In the genomic region with DNA sequence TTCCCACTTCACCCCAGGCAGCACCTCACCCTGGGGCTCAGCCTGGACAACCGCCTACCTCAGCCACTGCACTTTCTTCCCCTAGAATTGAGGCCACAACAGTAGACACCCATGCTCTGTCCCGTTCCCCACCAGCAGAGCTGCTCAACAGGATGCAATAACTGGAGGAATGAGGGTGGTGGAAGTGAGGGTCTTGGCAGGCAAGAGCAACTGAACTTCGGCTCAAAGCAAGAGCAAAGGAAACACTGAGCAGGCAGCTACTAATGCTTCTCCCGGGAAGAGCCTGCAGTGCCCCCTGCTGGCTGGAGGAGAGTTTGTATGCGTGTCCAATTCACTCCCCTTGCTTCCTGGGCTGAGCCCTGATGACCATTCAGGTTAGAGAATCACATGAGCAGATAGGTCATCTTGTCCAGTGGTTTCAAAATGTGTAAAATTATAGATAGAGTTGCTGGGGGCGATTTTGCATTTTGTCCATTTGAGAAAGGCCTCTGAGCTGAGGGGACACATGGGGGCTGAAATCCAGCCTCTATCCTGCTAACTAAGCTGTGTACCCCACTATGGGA, we compare ENCODE assay signal across 8 cellular contexts. TPM values are rescaled to one million over a fixed set of nuclear protein-coding genes. Genes with fewer than 3 reads are reported as not detected.
DNase-seq lines count a peak whose midpoint lies in the region; ATAC-seq, FAIRE-seq and TF ChIP-seq lines count a peak whose summit lies in the region.

No MANE protein-coding gene starts in this region.

- peaks cover 78% of the 10 kb centered on the region for H3K27me3 Mint-ChIP-seq in mesothelial cell of epicardium (ENCODE audit: low read depth)

- no peak overlapping the region for H3K27ac Mint-ChIP-seq in mesothelial cell of epicardium

- peak; percentile 81 for DNase-seq in H54 (ENCODE audit: insufficient read length, low spot score)
- DNase-seq in NCI-H510A treated with DMSO at 0.1 percent for 48 hours (lab: John Stamatoyannopoulos, UW) = peak; percentile 98
- DNase-seq in activated CD4-positive, alpha-beta T cell treated with anti-CD3 and anti-CD28 coated beads for 4 hours = peak; percentile 47 to 60
- peak; percentile 47 for DNase-seq in effector CD4-positive, alpha-beta T cell
- peak; percentile 45 to 59 for DNase-seq in mesothelial cell of epicardium (ENCODE audit: low spot score in 2 of 2, unreplicated experiment in 2 of 2)
- DNase-seq in stimulated activated CD8-positive, alpha-beta memory T cell treated with anti-CD3 and anti-CD28 coated beads, Interleukin-7, amount 100 ng/mL, for 4 hours (ENCODE audit: low read depth in 2 of 2) = peak; percentile 13 to 32

- no peaks in the 10 kb centered on the region for H3K9me3 ChIP-seq in BLaER1

- ATAC-seq in GM21423 (IDR thresholded peaks at IDR 0.05; ENCODE audit: unreplicated experiment) = no peak

- no peak for TF ChIP-seq POLR2A in H54 (IDR thresholded peaks at IDR 0.05; ENCODE audit: low read depth, low read length)

- H3K4me2 ChIP-seq in BLaER1 = peak overlapping the region; percentile 51

- no peaks in the 10 kb centered on the region for H3K4me1 Mint-ChIP-seq in mesothelial cell of epicardium

- no peaks in the 10 kb centered on the region for H3K9me3 Mint-ChIP-seq in mesothelial cell of epicardium

- no peaks in the 10 kb centered on the region for H3K36me3 ChIP-seq in BLaER1

- peak overlapping the region; percentile 36 for H3K4me3 Mint-ChIP-seq in mesothelial cell of epicardium

- TF ChIP-seq CTCF in mesothelial cell of epicardium (IDR thresholded peaks at IDR 0.05; ENCODE audit: unreplicated experiment) = peak; percentile 67

- H3K4me1 ChIP-seq in BLaER1 = peaks cover 21% of the 10 kb centered on the region

- H3K4me3 ChIP-seq in BLaER1 = no peak overlapping the region

- no peak overlapping the region for H3K27ac ChIP-seq in BLaER1

- H3K27me3 ChIP-seq in BLaER1 = no peaks in the 10 kb centered on the region

- no peaks in the 10 kb centered on the region for H4K20me1 ChIP-seq in BLaER1

- no peak overlapping the region; the same call in 1 of the 2 replicates for H3K9ac ChIP-seq in BLaER1

- H3K36me3 Mint-ChIP-seq in mesothelial cell of epicardium = no peaks in the 10 kb centered on the region

- FAIRE-seq in H54 (lab: Jason Lieb, UNC) = no peak

RNA-seq across cellular contexts. Expression of gene NT5C1A, which starts 13.9 kb away (rescaled TPM):
- 0.34 TPM in 1 of 3 replicates, not detected in the others for total RNA-seq in mesothelial cell of epicardium

RNA-seq across cellular contexts. Expression of gene HEYL, which starts 18.6 kb away (rescaled TPM):
- total RNA-seq in mesothelial cell of epicardium = 5.6 to 5.7 TPM (median 5.6 TPM) in 3 replicates

RNA-seq across cellular contexts. Expression of gene HPCAL4, which starts 33.2 kb away (rescaled TPM):
- total RNA-seq in mesothelial cell of epicardium = 0.54 to 0.69 TPM (median 0.60 TPM) in 3 replicates

Comparison
In these comparisons a context has a peak if more than half of its experiments do, and no peak if none do; other contexts are left out.
1. DNase-seq: peak in every context shown above with its lines; median percentile 98 in NCI-H510A treated with DMSO at 0.1 percent for 48 hours; 81 in H54; 54 in activated CD4-positive, alpha-beta T cell treated with anti-CD3 and anti-CD28 coated beads for 4 hours; 52 in mesothelial cell of epicardium; 47 in effector CD4-positive, alpha-beta T cell; 22 in stimulated activated CD8-positive, alpha-beta memory T cell treated with anti-CD3 and anti-CD28 coated beads, Interleukin-7, amount 100 ng/mL, for 4 hours.